ENCODE assay signal across 8 cellular contexts in genomic region chr7:47088329-47089067, GRCh38.
DNase-seq lines count a peak whose midpoint lies in the region; ATAC-seq, FAIRE-seq and TF ChIP-seq lines count a peak whose summit lies in the region.

No MANE protein-coding gene starts in this region.

- H3K9me2 ChIP-seq in OCI-LY1 (ENCODE audit: low read depth, low read length), result no peaks in the 10 kb centered on the region

- in situ Hi-C loops in mammary epithelial cell (cut with MboI; ENCODE audit: low sequenced_read_pairs in 2 of 2), result loop anchor here (5.0 to 25.0 kb wide), 4 partner anchors 301 to 1176 kb away; partner anchors contain the start of gene IGFBP3 (in 2 of the 2)

- H3K79me2 ChIP-seq in OCI-LY1 (ENCODE audit: insufficient read depth, low read length), result no peaks in the 10 kb centered on the region
- no peaks in the 10 kb centered on the region for H3K79me2 ChIP-seq in mammary epithelial cell (ENCODE audit: insufficient read depth, low read length)

- no peak for TF ChIP-seq EP300 in stomach (IDR thresholded peaks at IDR 0.05)

- TF ChIP-seq POLR2A in stomach (IDR thresholded peaks at IDR 0.05), result no peak

- no peaks in the 10 kb centered on the region for H3K36me3 ChIP-seq in OCI-LY1 (ENCODE audit: insufficient read depth, low read length)
- no peaks in the 10 kb centered on the region for H3K36me3 ChIP-seq in mammary epithelial cell (ENCODE audit: insufficient read depth, low read length)
- no peaks in the 10 kb centered on the region for H3K36me3 ChIP-seq in kidney (ENCODE audit: control insufficient read depth in 1 of 2, insufficient read depth in 2 of 2, low read length in 2 of 2)
- H3K36me3 ChIP-seq in stomach, result no peaks in the 10 kb centered on the region

- H3K9ac ChIP-seq in OCI-LY1 (ENCODE audit: low read length) (no peak overlapping the region), mammary epithelial cell (ENCODE audit: insufficient read depth, low read length) (no peak overlapping the region), kidney (ENCODE audit: low read length in 2 of 2) (no peak overlapping the region)

- no peaks in the 10 kb centered on the region for H3K27me3 ChIP-seq in OCI-LY1 (ENCODE audit: insufficient read depth, low read length)
- no peaks in the 10 kb centered on the region for H3K27me3 ChIP-seq in mammary epithelial cell (ENCODE audit: insufficient read depth, low read length)
- no peaks in the 10 kb centered on the region for H3K27me3 ChIP-seq in stomach

- ATAC-seq in GM18858 (IDR thresholded peaks at IDR 0.05; ENCODE audit: unreplicated experiment) (peak; percentile 77), HG03175 (IDR thresholded peaks at IDR 0.05; ENCODE audit: unreplicated experiment) (peak; percentile 67)

- H3K4me3 ChIP-seq in OCI-LY1 (ENCODE audit: low read depth, low read length, poor library complexity, severe bottlenecking), result no peak overlapping the region
- no peak overlapping the region for H3K4me3 ChIP-seq in mammary epithelial cell (replicated peaks in 1 of 3; ENCODE audit: insufficient read depth in 1 of 3, low read depth in 2 of 3, low read length in 3 of 3)
- H3K4me3 ChIP-seq in kidney (ENCODE audit: low read length in 2 of 2), result no peak overlapping the region
- H3K4me3 ChIP-seq in stomach, result no peak overlapping the region

- no TSS peak for BruUV-seq in mammary epithelial cell (replicated peaks; lab: Mats Ljungman, UMichigan)

- dilution Hi-C loops in mammary epithelial cell (cut with HindIII; ENCODE audit: low sequenced_read_pairs), result no loop called here

- H3K9me3 ChIP-seq in OCI-LY1 (ENCODE audit: low read length) (no peaks in the 10 kb centered on the region), mammary epithelial cell (replicated peaks; ENCODE audit: insufficient read depth, low read length) (no peaks in the 10 kb centered on the region), kidney (ENCODE audit: control insufficient read depth in 1 of 2, low read length in 2 of 2) (no peaks in the 10 kb centered on the region), stomach (no peaks in the 10 kb centered on the region)

- H3K4me1 ChIP-seq in OCI-LY1 (ENCODE audit: insufficient read depth, low read length, severe bottlenecking) (peaks cover 7% of the 10 kb centered on the region), mammary epithelial cell (ENCODE audit: insufficient read depth, low read length) (peaks cover 10% of the 10 kb centered on the region), kidney (ENCODE audit: control insufficient read depth in 1 of 2, insufficient read depth in 1 of 2, low read depth in 1 of 2, low read length in 2 of 2) (peaks cover 0 to 6% of the 10 kb centered on the region in 2 donors), stomach (peaks cover 0 to 10% (median 3%) of the 10 kb centered on the region in 4 donors)

- no peak overlapping the region for H2AFZ ChIP-seq in OCI-LY1 (ENCODE audit: low read length)
- peak overlapping the region; percentile 25 for H2AFZ ChIP-seq in mammary epithelial cell (ENCODE audit: low read depth, low read length)

- no peaks in the 10 kb centered on the region for H3F3A ChIP-seq in OCI-LY1 (ENCODE audit: insufficient read depth, low read length)

- intact Hi-C loops in mammary epithelial cell (cut with micrococcal nuclease) (loop anchor here (1.0 to 2.0 kb wide), 5 partner anchors 155 to 1172 kb away; no protein-coding TSS in a partner anchor), kidney (cut with DNase I) (loop anchor here (10.0 kb wide), 1 partner anchor 694 kb away; no protein-coding TSS in a partner anchor), stomach (cut with DNase I; ENCODE audit: low total_unique reads) (loop anchor here (5.0 kb wide), 1 partner anchor 1171 kb away; no protein-coding TSS in a partner anchor), posterior vena cava (cut with DNase I) (loop anchor here (5.0 to 10.0 kb wide), 4 partner anchors 314 to 1166 kb away; partner anchors contain the start of gene IGFBP3 (in 2 of the 2))

- H3K27ac ChIP-seq in OCI-LY1 (ENCODE audit: low read depth, low read length, poor library complexity, severe bottlenecking) (no peak overlapping the region), mammary epithelial cell (ENCODE audit: insufficient read depth, low read depth, low read length) (no peak overlapping the region), kidney (ENCODE audit: low read depth in 2 of 2, low read length in 2 of 2) (no peak overlapping the region), stomach (no peak overlapping the region)

- peak; percentile 93 for FAIRE-seq in kidney (lab: Jason Lieb, UNC)

- no peaks in the 10 kb centered on the region for H4K20me1 ChIP-seq in OCI-LY1 (ENCODE audit: insufficient read depth, low read length)
- no peaks in the 10 kb centered on the region for H4K20me1 ChIP-seq in mammary epithelial cell (ENCODE audit: insufficient read depth, low read length)

- WGBS in mammary epithelial cell (ENCODE audit: low coverage, missing lambda C conversion rate), result 36% methylated on average over 14 of the region's 14 CpGs
- 36 to 42% (median 40%) methylated on average over 14 of the region's 14 CpGs for WGBS in stomach, 5 donors

- TF ChIP-seq CTCF in OCI-LY1 (IDR thresholded peaks at IDR 0.05; ENCODE audit: low read length) (peak; percentile 96), mammary epithelial cell (conservative IDR thresholded peaks at IDR 0.05 in 1 of 2, IDR thresholded peaks at IDR 0.05 in 1 of 2; ENCODE audit: extremely low read depth in 1 of 2, insufficient read depth in 1 of 2, low read depth in 1 of 2, low read length in 2 of 2) (peak; percentile 87 to 89), kidney (IDR thresholded peaks at IDR 0.05; ENCODE audit: borderline replicate concordance, extremely low read depth, insufficient read depth) (peak; percentile 94), stomach (IDR thresholded peaks at IDR 0.05) (peak in 5 of 7 experiments; percentile 64 to 78 (median 74))

- H3K4me2 ChIP-seq in OCI-LY1 (ENCODE audit: low read length) (no peak overlapping the region), mammary epithelial cell (ENCODE audit: insufficient read depth, low read depth, low read length) (no peak overlapping the region)

- DNase-seq in COLO829 (ENCODE audit: low spot score), result peak; percentile 77
- peak; percentile 31 for DNase-seq in mammary epithelial cell
- peak; percentile 84 for DNase-seq in kidney
- peak; percentile 50 for DNase-seq in stomach
- no peak for DNase-seq in posterior vena cava (ENCODE audit: low spot score)

- CTCF ChIA-PET in mammary epithelial cell (lab: Charles Lee; ENCODE audit: low non-redundant PET), result interaction anchor here (0.5 to 0.6 kb wide), 2 partner anchors 403 to 583 kb away, joined by 3 read pairs; no protein-coding TSS in a partner anchor
